12 cellular contexts compared by ENCODE assay signal in the genomic region with DNA sequence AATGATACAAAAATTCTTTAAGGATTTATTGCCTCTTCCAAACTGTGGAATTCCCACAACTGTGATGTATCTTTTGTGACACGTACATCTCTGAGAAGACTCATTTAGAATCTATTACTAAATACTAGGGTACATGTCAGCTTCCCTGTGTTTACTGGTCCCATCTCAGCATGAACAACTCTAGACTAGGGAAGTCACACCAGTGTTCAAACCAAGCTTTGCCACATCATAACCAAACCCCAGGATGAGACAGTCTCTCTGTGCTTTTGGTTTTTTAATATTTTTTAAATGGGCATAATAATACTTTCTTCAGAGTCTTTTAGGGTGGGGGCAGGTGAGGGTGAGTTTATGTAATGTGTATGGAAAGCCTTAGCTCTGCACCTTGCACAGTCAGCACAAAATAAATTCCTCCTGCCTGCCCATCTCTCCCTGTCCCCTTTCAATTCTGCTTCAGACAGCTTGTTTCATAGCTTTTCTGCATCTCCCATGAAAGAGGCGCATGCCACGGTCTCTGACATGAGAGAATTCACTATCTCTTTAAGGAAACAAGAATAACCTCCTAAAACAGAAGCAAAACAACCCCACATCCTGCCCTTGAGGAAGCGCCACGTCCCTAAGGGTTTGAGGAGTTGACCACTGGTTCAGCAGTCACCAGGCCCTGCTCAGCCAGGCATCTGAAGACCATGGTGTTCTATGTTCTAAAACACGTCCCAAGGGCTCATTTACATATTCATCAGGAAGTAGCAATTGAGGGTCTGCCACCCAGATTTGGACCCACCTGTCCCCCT.
DNase-seq lines count a peak whose midpoint lies in the region; ATAC-seq and TF ChIP-seq lines count a peak whose summit lies in the region.
"Had no signal": no experiment of that assay in that cellular context is flagged by ENCODE, and none has a peak within 500 bp of the region (broad histone marks: within the 10 kb centered on the region; RNA-seq: fewer than 3 reads in every experiment).

No MANE protein-coding gene starts in this region.

- H3K27me3 Mint-ChIP-seq in activated CD4-positive, alpha-beta memory T cell treated with anti-CD3 and anti-CD28 coated beads, Interleukin-2, amount 10 ng/mL, durations not matched to agents 7 days and 5 days = peaks cover 26% of the 10 kb centered on the region

- peaks cover 13% of the 10 kb centered on the region for H3K4me1 Mint-ChIP-seq in activated CD4-positive, alpha-beta memory T cell treated with anti-CD3 and anti-CD28 coated beads, Interleukin-2, amount 10 ng/mL, durations not matched to agents 7 days and 5 days
- H3K4me1 Mint-ChIP-seq: activated naive CD4-positive, alpha-beta T cell treated with anti-CD3 and anti-CD28 coated beads, Interleukin-2, amount 50 U/mL, for 24 hours had no signal

- H3K36me3 Mint-ChIP-seq in activated CD4-positive, alpha-beta memory T cell treated with anti-CD3 and anti-CD28 coated beads, Interleukin-2, amount 10 ng/mL, durations not matched to agents 7 days and 5 days (ENCODE audit: low read depth) = no peaks in the 10 kb centered on the region
- H3K36me3 Mint-ChIP-seq: activated naive CD4-positive, alpha-beta T cell treated with anti-CD3 and anti-CD28 coated beads, Interleukin-2, amount 50 U/mL, for 24 hours had no signal

- H3K27me3 ChIP-seq in GM06990 (replicated peaks; ENCODE audit: control insufficient read depth, insufficient read depth, low read length) (no peaks in the 10 kb centered on the region), foreskin keratinocyte (peaks cover 37% of the 10 kb centered on the region)
- H3K27me3 ChIP-seq: pancreas, SJCRH30 had no signal

- H3K4me1 ChIP-seq in foreskin keratinocyte = no peaks in the 10 kb centered on the region
- H3K4me1 ChIP-seq: pancreas, SJCRH30 had no signal

- H3K4me3 Mint-ChIP-seq in activated CD4-positive, alpha-beta memory T cell treated with anti-CD3 and anti-CD28 coated beads, Interleukin-2, amount 10 ng/mL, durations not matched to agents 7 days and 5 days = no peak overlapping the region
- H3K4me3 Mint-ChIP-seq: activated naive CD4-positive, alpha-beta T cell treated with anti-CD3 and anti-CD28 coated beads, Interleukin-2, amount 50 U/mL, for 24 hours had no signal

- ATAC-seq in GM19324 (IDR thresholded peaks at IDR 0.05; ENCODE audit: low FRiP score, unreplicated experiment) (peak; percentile 82), HG03045 (IDR thresholded peaks at IDR 0.05; ENCODE audit: unreplicated experiment) (peak; percentile 80), foreskin keratinocyte (no peak)
- ATAC-seq: pancreas had no signal

- DNase-seq in GM06990 (ENCODE audit: extremely low read depth, insufficient read length) = peak; percentile 41
- DNase-seq in activated CD4-positive, alpha-beta memory T cell treated with anti-CD3 and anti-CD28 coated beads, Interleukin-2, amount 10 ng/mL, durations not matched to agents 7 days and 5 days = peak; percentile 19
- no peak for DNase-seq in D341Med (ENCODE audit: low spot score)
- DNase-seq in foreskin keratinocyte = no peak
- no peak for DNase-seq in DMS114 treated with DMSO at 0.1 percent for 48 hours (lab: John Stamatoyannopoulos, UW; ENCODE audit: unreplicated experiment)
- DNase-seq in activated CD4-positive, alpha-beta T cell treated with anti-CD3 and anti-CD28 coated beads, Interleukin-2, amount 50 U/mL, for 1 hour = no peak
- DNase-seq: Calu3, pancreas, SJCRH30 had no signal

- H3K4me3 ChIP-seq in GM06990 (replicated peaks; ENCODE audit: low read depth, low read length) = no peak overlapping the region
- H3K4me3 ChIP-seq: pancreas, SJCRH30 had no signal

- no peaks in the 10 kb centered on the region for H3K9me3 Mint-ChIP-seq in activated CD4-positive, alpha-beta memory T cell treated with anti-CD3 and anti-CD28 coated beads, Interleukin-2, amount 10 ng/mL, durations not matched to agents 7 days and 5 days
- H3K9me3 Mint-ChIP-seq: activated naive CD4-positive, alpha-beta T cell treated with anti-CD3 and anti-CD28 coated beads, Interleukin-2, amount 50 U/mL, for 24 hours had no signal

- POLR2A ChIA-PET in activated CD4-positive, alpha-beta memory T cell treated with anti-CD3 and anti-CD28 coated beads, Interleukin-2, amount 10 ng/mL, durations not matched to agents 7 days and 5 days (lab: Charles Lee) = no interaction called here

- H3K27ac Mint-ChIP-seq in activated CD4-positive, alpha-beta memory T cell treated with anti-CD3 and anti-CD28 coated beads, Interleukin-2, amount 10 ng/mL, durations not matched to agents 7 days and 5 days = no peak overlapping the region
- H3K27ac Mint-ChIP-seq: activated naive CD4-positive, alpha-beta T cell treated with anti-CD3 and anti-CD28 coated beads, Interleukin-2, amount 50 U/mL, for 24 hours had no signal

- CTCF ChIA-PET in activated CD4-positive, alpha-beta memory T cell treated with anti-CD3 and anti-CD28 coated beads, Interleukin-2, amount 10 ng/mL, durations not matched to agents 7 days and 5 days (lab: Charles Lee) = interaction anchor here (0.9 to 1.3 kb wide), 3 partner anchors 273 to 378 kb away, joined by 3 read pairs; partner anchors contain the start of gene RASL11A

- TF ChIP-seq CTCF in GM06990 (IDR thresholded peaks at IDR 0.05; ENCODE audit: insufficient read depth, low read length, poor library complexity, severe bottlenecking) (no peak), foreskin keratinocyte (conservative IDR thresholded peaks at IDR 0.05) (no peak)

- no peaks in the 10 kb centered on the region for H3K36me3 ChIP-seq in GM06990 (ENCODE audit: control insufficient read depth, insufficient read depth, low read length)
- H3K36me3 ChIP-seq: pancreas, SJCRH30 had no signal

- H3K27ac ChIP-seq in foreskin keratinocyte = no peak overlapping the region
- H3K27ac ChIP-seq: pancreas, SJCRH30 had no signal

Comparison
In these comparisons a context has a peak if more than half of its experiments do, and no peak if none do; other contexts are left out.
1. DNase-seq: peak in GM06990 (single experiment) and activated CD4-positive, alpha-beta memory T cell treated with anti-CD3 and anti-CD28 coated beads, Interleukin-2, amount 10 ng/mL, durations not matched to agents 7 days and 5 days (single experiment); none in D341Med (single experiment), foreskin keratinocyte (0 of 2), DMS114 treated with DMSO at 0.1 percent for 48 hours (single experiment) and activated CD4-positive, alpha-beta T cell treated with anti-CD3 and anti-CD28 coated beads, Interleukin-2, amount 50 U/mL, for 1 hour (single experiment).